ENCODE assay signal across 24 cellular contexts in the genomic region with DNA sequence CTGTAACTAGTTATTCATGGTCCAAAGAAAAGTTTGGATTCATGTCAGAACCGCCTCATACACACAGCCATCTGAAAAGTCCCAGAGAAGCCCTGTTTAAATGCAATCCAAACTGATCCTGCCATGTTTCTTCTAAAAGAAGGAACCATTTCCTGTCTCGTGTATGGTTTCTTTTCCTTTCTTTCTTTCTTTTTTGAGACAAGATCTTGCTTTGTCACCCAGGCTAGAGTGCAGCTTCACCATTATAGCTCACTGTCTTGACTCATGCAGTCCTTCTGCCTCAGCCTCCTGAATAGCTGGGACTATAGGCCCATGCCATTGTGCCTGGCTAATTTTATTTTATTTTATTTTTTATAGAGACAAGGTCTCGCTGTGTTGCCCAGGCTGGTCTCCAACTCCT.
"Had no signal": no experiment of that assay in that cellular context is flagged by ENCODE, and none has a peak within 500 bp of the region (broad histone marks: within the 10 kb centered on the region; RNA-seq: fewer than 3 reads in every experiment).

No MANE protein-coding gene starts in this region.

- H3K27ac ChIP-seq: colonic mucosa, epithelial cell of prostate, esophagus squamous epithelium, gastrocnemius medialis, heart right ventricle, left lung, lower lobe of right lung had no signal

- H3K4me1 ChIP-seq: colonic mucosa, esophagus squamous epithelium, gastrocnemius medialis, heart right ventricle, left lung, lower lobe of right lung had no signal

- H3K27me3 ChIP-seq: colonic mucosa, esophagus squamous epithelium, gastrocnemius medialis, left lung had no signal

- H3K36me3 ChIP-seq: colonic mucosa, esophagus squamous epithelium, gastrocnemius medialis, heart right ventricle, left lung, lower lobe of right lung had no signal

- H3K9me3 ChIP-seq: colonic mucosa, esophagus squamous epithelium, gastrocnemius medialis, left lung, lower lobe of right lung, mucosa of descending colon had no signal

- H3K4me3 ChIP-seq: colonic mucosa, esophagus squamous epithelium, gastrocnemius medialis, heart right ventricle, left lung, lower lobe of right lung, mucosa of descending colon had no signal

- DNase-seq: colonic mucosa; cortex of kidney; effector CD8-positive, alpha-beta T cell; effector memory CD8-positive, alpha-beta T cell; endodermal cell; erythroblast; esophagus squamous epithelium; foreskin fibroblast; foreskin melanocyte; gastrocnemius medialis; glutamatergic neuron; head of caudate nucleus; heart right ventricle; hippocampal formation; left cardiac atrium; left lung; left ventricle myocardium superior; lower lobe of right lung; mesenchymal stem cell; mucosa of descending colon had no signal

- FAIRE-seq: islet of Langerhans, keratinocyte had no signal

- ATAC-seq: effector memory CD8-positive, alpha-beta T cell; esophagus mucosa; gastrocnemius medialis; heart right ventricle; left cardiac atrium; left lung; left ventricle myocardium superior; lower lobe of right lung; mucosa of descending colon had no signal
